Comparison of ENCODE assay signal across 8 cellular contexts in genomic region chr1:200737647-200738296, GRCh38. TPM values are rescaled to one million over a fixed set of nuclear protein-coding genes. Genes with fewer than 3 reads are reported as not detected.
DNase-seq lines count a peak whose midpoint lies in the region; ATAC-seq and TF ChIP-seq lines count a peak whose summit lies in the region.

No MANE protein-coding gene starts in this region.

- H3K9me3 ChIP-seq in lower lobe of right lung (no peaks in the 10 kb centered on the region), transverse colon (no peaks in the 10 kb centered on the region)

- ATAC-seq in lower lobe of right lung (no peak), HG02759 (IDR thresholded peaks at IDR 0.05; ENCODE audit: unreplicated experiment) (no peak)

- H3K36me3 Mint-ChIP-seq in activated naive CD4-positive, alpha-beta T cell treated with anti-CD3 and anti-CD28 coated beads, Interleukin-2, amount 50 U/mL, for 24 hours: no peaks in the 10 kb centered on the region
- no peaks in the 10 kb centered on the region for H3K36me3 Mint-ChIP-seq in activated naive CD8-positive, alpha-beta T cell

- H3K9me3 Mint-ChIP-seq in activated naive CD4-positive, alpha-beta T cell treated with anti-CD3 and anti-CD28 coated beads, Interleukin-2, amount 50 U/mL, for 24 hours: no peaks in the 10 kb centered on the region
- no peaks in the 10 kb centered on the region for H3K9me3 Mint-ChIP-seq in activated naive CD8-positive, alpha-beta T cell (ENCODE audit: low read depth)

- peaks cover 38% of the 10 kb centered on the region for H3K4me1 Mint-ChIP-seq in activated naive CD4-positive, alpha-beta T cell treated with anti-CD3 and anti-CD28 coated beads, Interleukin-2, amount 50 U/mL, for 24 hours
- H3K4me1 Mint-ChIP-seq in activated naive CD8-positive, alpha-beta T cell (ENCODE audit: low read depth): peaks cover 29% of the 10 kb centered on the region

- H3K27ac Mint-ChIP-seq in activated naive CD4-positive, alpha-beta T cell treated with anti-CD3 and anti-CD28 coated beads, Interleukin-2, amount 50 U/mL, for 24 hours: no peak overlapping the region
- peak overlapping the region; percentile 75 for H3K27ac Mint-ChIP-seq in activated naive CD8-positive, alpha-beta T cell

- H3K36me3 ChIP-seq in lower lobe of right lung (no peaks in the 10 kb centered on the region), transverse colon (no peaks in the 10 kb centered on the region)

- no peak for TF ChIP-seq POLR2A in transverse colon (IDR thresholded peaks at IDR 0.05)

- H3K27ac ChIP-seq in lower lobe of right lung (peak overlapping the region; percentile 100), transverse colon (peak overlapping the region; percentile 92 to 100 (median 98))

- DNase-seq in activated naive CD4-positive, alpha-beta T cell treated with anti-CD3 and anti-CD28 coated beads, Interleukin-2, amount 50 U/mL, for 16 hours: no peak
- DNase-seq in lower lobe of right lung (no peak), transverse colon (no peak), D341Med (ENCODE audit: low spot score) (no peak), LoVo (ENCODE audit: low spot score) (no peak)

- H3K4me1 ChIP-seq in lower lobe of right lung (peaks cover 36% of the 10 kb centered on the region), transverse colon (peaks cover 0 to 34% (median 17%) of the 10 kb centered on the region in 4 donors)

- peak overlapping the region; percentile 95 for H3K4me3 Mint-ChIP-seq in activated naive CD4-positive, alpha-beta T cell treated with anti-CD3 and anti-CD28 coated beads, Interleukin-2, amount 50 U/mL, for 24 hours
- peak overlapping the region; percentile 93 for H3K4me3 Mint-ChIP-seq in activated naive CD8-positive, alpha-beta T cell

- H3K27me3 ChIP-seq in lower lobe of right lung (ENCODE audit: low read depth) (no peaks in the 10 kb centered on the region), transverse colon (no peaks in the 10 kb centered on the region)

- 83 to 88% methylated on average over 8 of the region's 8 CpGs for WGBS in transverse colon (ENCODE audit: low coverage in 1 of 2), 2 donors

- TF ChIP-seq CTCF in lower lobe of right lung (IDR thresholded peaks at IDR 0.05): no peak
- TF ChIP-seq CTCF in transverse colon (IDR thresholded peaks at IDR 0.05): no peak

- intact Hi-C loops in lower lobe of right lung (cut with DNase I) (no loop called here), transverse colon (cut with DNase I; ENCODE audit: low total_unique reads) (no loop called here)

- H3K4me3 ChIP-seq in lower lobe of right lung (peak overlapping the region; percentile 88), transverse colon (no peak overlapping the region)

- no peak for TF ChIP-seq EP300 in transverse colon (IDR thresholded peaks at IDR 0.05; ENCODE audit: low read depth)

- no peaks in the 10 kb centered on the region for H3K27me3 Mint-ChIP-seq in activated naive CD4-positive, alpha-beta T cell treated with anti-CD3 and anti-CD28 coated beads, Interleukin-2, amount 50 U/mL, for 24 hours
- H3K27me3 Mint-ChIP-seq in activated naive CD8-positive, alpha-beta T cell: no peaks in the 10 kb centered on the region

- in situ Hi-C loops in transverse colon (cut with MboI; ENCODE audit: low pct_ligation_motif_present in 1 of 4, low pct_unique_long_range_greater_than_20kb in 1 of 4, low sequenced_read_pairs in 3 of 4): no loop called here

RNA-seq across cellular contexts. Expression of gene CAMSAP2, which starts 0.9 kb away (rescaled TPM):
- total RNA-seq in lower lobe of right lung (30.7 TPM), transverse colon (10 to 100 TPM in 1 of 4 donors, 1 to 10 TPM in 3; 8.2 to 12.5 (median 9.1) TPM)
